1 cellular context compared by ENCODE assay signal in genomic region chr17:78399693-78400144, GRCh38.
TF ChIP-seq lines count a peak whose summit lies in the region.

No MANE protein-coding gene starts in this region.

TF ChIP-seq in HepG2, 621 proteins besides CTCF, POLR2A, EP300 and RAD21 (continued from another document):
- TF ChIP-seq BCL3 (CRISPR knock-in tag; IDR thresholded peaks at IDR 0.05) (peak; percentile 75; the same call in 1 of the 2 replicates), ZNF337 (CRISPR knock-in tag; IDR thresholded peaks at IDR 0.05; ENCODE audit: borderline replicate concordance, low read depth) (0 out of 2 replicates have a peak, but pooled peaks have one; percentile 50), MEIS2 (CRISPR knock-in tag; IDR thresholded peaks at IDR 0.05) (peak; percentile 45; the same call in 1 of the 2 replicates), ZNF619 (CRISPR knock-in tag; IDR thresholded peaks at IDR 0.05) (0 out of 2 replicates have a peak, but pooled peaks have one; percentile 9), SOX6 (IDR thresholded peaks at IDR 0.05) (no peak), SOX6 (CRISPR knock-in tag; IDR thresholded peaks at IDR 0.05) (peak; percentile 71), SAP130 (CRISPR knock-in tag; IDR thresholded peaks at IDR 0.05; ENCODE audit: low read depth) (peak; percentile 96), SMC3 (IDR thresholded peaks at IDR 0.05; ENCODE audit: low read length) (peak; percentile 13; the same call in 1 of the 2 replicates), PPARG (CRISPR knock-in tag; conservative IDR thresholded peaks at IDR 0.05) (peak; percentile 49; the same call in 1 of the 2 replicates), BCL6 (CRISPR knock-in tag; IDR thresholded peaks at IDR 0.05) (peak; percentile 85), NR2C2 (CRISPR knock-in tag; IDR thresholded peaks at IDR 0.05; ENCODE audit: borderline replicate concordance) (no peak), NCOA2 (CRISPR knock-in tag; IDR thresholded peaks at IDR 0.05) (peak; percentile 54; the same call in 1 of the 2 replicates), IKZF5 (CRISPR knock-in tag; IDR thresholded peaks at IDR 0.05) (peak; percentile 58; the same call in 1 of the 2 replicates), ZNF772 (CRISPR knock-in tag; IDR thresholded peaks at IDR 0.05) (0 out of 2 replicates have a peak, but pooled peaks have one; percentile 66), NFYC (CRISPR knock-in tag; IDR thresholded peaks at IDR 0.05) (no peak; the same call in 1 of the 2 replicates), ETV5 (CRISPR knock-in tag; IDR thresholded peaks at IDR 0.05; ENCODE audit: borderline replicate concordance) (peak; percentile 77; the same call in 1 of the 2 replicates), ZNF788 (CRISPR knock-in tag; IDR thresholded peaks at IDR 0.05; ENCODE audit: borderline replicate concordance) (peak; percentile 44; the same call in 1 of the 2 replicates), ZEB1 (IDR thresholded peaks at IDR 0.05; ENCODE audit: insufficient replicate concordance, low read depth) (peak; percentile 73), RXRB (CRISPR knock-in tag; IDR thresholded peaks at IDR 0.05; ENCODE audit: borderline replicate concordance) (peak; percentile 87), KDM6A (CRISPR knock-in tag; IDR thresholded peaks at IDR 0.05; ENCODE audit: low read depth) (peak; percentile 48; the same call in 1 of the 2 replicates), HDAC1 (CRISPR knock-in tag; IDR thresholded peaks at IDR 0.05) (peak; percentile 88), KAT8 (CRISPR knock-in tag; IDR thresholded peaks at IDR 0.05) (peak; percentile 61; the same call in 1 of the 2 replicates), TCF12 (IDR thresholded peaks at IDR 0.05) (no peak), TCF12 (CRISPR knock-in tag; IDR thresholded peaks at IDR 0.05) (peak; percentile 52; the same call in 1 of the 2 replicates), RXRA (CRISPR knock-in tag; IDR thresholded peaks at IDR 0.05) (peak; percentile 63; the same call in 1 of the 2 replicates), ZNF883 (CRISPR knock-in tag; IDR thresholded peaks at IDR 0.05; ENCODE audit: not compliant biosample characterization) (peak; percentile 62), TFAP4 (IDR thresholded peaks at IDR 0.05; ENCODE audit: borderline replicate concordance, low read depth) (peak; percentile 35; the same call in 1 of the 2 replicates), ZNF501 (CRISPR knock-in tag; IDR thresholded peaks at IDR 0.05) (peak; percentile 38), KDM5B (CRISPR knock-in tag; IDR thresholded peaks at IDR 0.05; ENCODE audit: borderline replicate concordance) (peak; percentile 26; the same call in 1 of the 2 replicates), ZNF776 (CRISPR knock-in tag; IDR thresholded peaks at IDR 0.05) (0 out of 2 replicates have a peak, but pooled peaks have one; percentile 47), SKI (IDR thresholded peaks at IDR 0.05; ENCODE audit: partially characterized antibody) (peak; percentile 94), ISL2 (CRISPR knock-in tag; IDR thresholded peaks at IDR 0.05) (peak; percentile 67), KDM1A (CRISPR knock-in tag; IDR thresholded peaks at IDR 0.05) (peak; percentile 60; the same call in 1 of the 2 replicates), ZNF672 (CRISPR knock-in tag; IDR thresholded peaks at IDR 0.05) (0 out of 2 replicates have a peak, but pooled peaks have one; percentile 39)
- TF ChIP-seq, protein P1, sequence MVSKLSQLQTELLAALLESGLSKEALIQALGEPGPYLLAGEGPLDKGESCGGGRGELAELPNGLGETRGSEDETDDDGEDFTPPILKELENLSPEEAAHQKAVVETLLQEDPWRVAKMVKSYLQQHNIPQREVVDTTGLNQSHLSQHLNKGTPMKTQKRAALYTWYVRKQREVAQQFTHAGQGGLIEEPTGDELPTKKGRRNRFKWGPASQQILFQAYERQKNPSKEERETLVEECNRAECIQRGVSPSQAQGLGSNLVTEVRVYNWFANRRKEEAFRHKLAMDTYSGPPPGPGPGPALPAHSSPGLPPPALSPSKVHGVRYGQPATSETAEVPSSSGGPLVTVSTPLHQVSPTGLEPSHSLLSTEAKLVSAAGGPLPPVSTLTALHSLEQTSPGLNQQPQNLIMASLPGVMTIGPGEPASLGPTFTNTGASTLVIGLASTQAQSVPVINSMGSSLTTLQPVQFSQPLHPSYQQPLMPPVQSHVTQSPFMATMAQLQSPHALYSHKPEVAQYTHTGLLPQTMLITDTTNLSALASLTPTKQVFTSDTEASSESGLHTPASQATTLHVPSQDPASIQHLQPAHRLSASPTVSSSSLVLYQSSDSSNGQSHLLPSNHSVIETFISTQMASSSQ (IDR thresholded peaks at IDR 0.05; ENCODE audit: low read depth): peak; percentile 16; the same call in 1 of the 2 replicates
- TF ChIP-seq, protein P1 (CRISPR knock-in tag; IDR thresholded peaks at IDR 0.05; ENCODE audit: borderline replicate concordance): no peak
- TF ChIP-seq, protein P2, sequence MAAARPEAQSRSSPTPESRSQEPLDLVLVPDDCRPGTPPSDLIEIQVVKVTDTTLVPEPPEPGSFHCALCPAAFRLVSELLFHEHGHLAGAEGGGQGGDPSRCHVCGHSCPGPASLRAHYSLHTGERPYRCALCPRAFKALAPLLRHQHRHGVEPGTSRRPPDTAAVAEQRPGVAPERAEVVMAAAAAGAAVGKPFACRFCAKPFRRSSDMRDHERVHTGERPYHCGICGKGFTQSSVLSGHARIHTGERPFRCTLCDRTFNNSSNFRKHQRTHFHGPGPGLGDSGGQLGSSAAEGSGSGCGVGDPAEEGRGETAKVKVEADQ (CRISPR knock-in tag; IDR thresholded peaks at IDR 0.05; ENCODE audit: borderline replicate concordance): peak; percentile 34; the same call in 1 of the 2 replicates
- TF ChIP-seq, protein P3, sequence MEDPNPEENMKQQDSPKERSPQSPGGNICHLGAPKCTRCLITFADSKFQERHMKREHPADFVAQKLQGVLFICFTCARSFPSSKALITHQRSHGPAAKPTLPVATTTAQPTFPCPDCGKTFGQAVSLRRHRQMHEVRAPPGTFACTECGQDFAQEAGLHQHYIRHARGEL (CRISPR knock-in tag; IDR thresholded peaks at IDR 0.05): 0 out of 2 replicates have a peak, but pooled peaks have one; percentile 55
- TF ChIP-seq, protein P4, sequence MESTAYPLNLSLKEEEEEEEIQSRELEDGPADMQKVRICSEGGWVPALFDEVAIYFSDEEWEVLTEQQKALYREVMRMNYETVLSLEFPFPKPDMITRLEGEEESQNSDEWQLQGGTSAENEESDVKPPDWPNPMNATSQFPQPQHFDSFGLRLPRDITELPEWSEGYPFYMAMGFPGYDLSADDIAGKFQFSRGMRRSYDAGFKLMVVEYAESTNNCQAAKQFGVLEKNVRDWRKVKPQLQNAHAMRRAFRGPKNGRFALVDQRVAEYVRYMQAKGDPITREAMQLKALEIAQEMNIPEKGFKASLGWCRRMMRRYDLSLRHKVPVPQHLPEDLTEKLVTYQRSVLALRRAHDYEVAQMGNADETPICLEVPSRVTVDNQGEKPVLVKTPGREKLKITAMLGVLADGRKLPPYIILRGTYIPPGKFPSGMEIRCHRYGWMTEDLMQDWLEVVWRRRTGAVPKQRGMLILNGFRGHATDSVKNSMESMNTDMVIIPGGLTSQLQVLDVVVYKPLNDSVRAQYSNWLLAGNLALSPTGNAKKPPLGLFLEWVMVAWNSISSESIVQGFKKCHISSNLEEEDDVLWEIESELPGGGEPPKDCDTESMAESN (CRISPR knock-in tag; conservative IDR thresholded peaks at IDR 0.05): no peak
- TF ChIP-seq, protein P5, sequence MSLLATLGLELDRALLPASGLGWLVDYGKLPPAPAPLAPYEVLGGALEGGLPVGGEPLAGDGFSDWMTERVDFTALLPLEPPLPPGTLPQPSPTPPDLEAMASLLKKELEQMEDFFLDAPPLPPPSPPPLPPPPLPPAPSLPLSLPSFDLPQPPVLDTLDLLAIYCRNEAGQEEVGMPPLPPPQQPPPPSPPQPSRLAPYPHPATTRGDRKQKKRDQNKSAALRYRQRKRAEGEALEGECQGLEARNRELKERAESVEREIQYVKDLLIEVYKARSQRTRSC (CRISPR knock-in tag; IDR thresholded peaks at IDR 0.05; ENCODE audit: low read depth): no peak
